Comparison of ENCODE assay signal across 8 cellular contexts in genomic region chr1:155167166-155168104, GRCh38. TPM values are rescaled to one million over a fixed set of nuclear protein-coding genes. Genes with fewer than 3 reads are reported as not detected.
A peak's percentile ranks its signal among the peaks of the same experiment; 100 is the strongest.
DNase-seq lines count a peak whose midpoint lies in the region; ATAC-seq and TF ChIP-seq lines count a peak whose summit lies in the region.

No MANE protein-coding gene starts in this region.

- TF ChIP-seq POLR2A in adrenal gland (IDR thresholded peaks at IDR 0.05) (no peak), heart left ventricle (IDR thresholded peaks at IDR 0.05) (no peak)

- H3K4me3 ChIP-seq in AG04449 (ENCODE audit: low read depth, low read length) (no peak overlapping the region), adrenal gland (no peak overlapping the region), heart left ventricle (peak overlapping the region in 8 of 12 donors; percentile 1 to 36 (median 26))

- H3K4me3 Mint-ChIP-seq in T-cell: peak overlapping the region; percentile 28 to 70 (median 62)
- peak overlapping the region; percentile 67 for H3K4me3 Mint-ChIP-seq in type B pancreatic cell

- no peaks in the 10 kb centered on the region for H3K9me3 Mint-ChIP-seq in T-cell
- H3K9me3 Mint-ChIP-seq in type B pancreatic cell: no peaks in the 10 kb centered on the region

- peak; percentile 41 for ATAC-seq in GM19463 (IDR thresholded peaks at IDR 0.05; ENCODE audit: unreplicated experiment)
- ATAC-seq in T-cell (replicated peaks in 1 of 4): peak; percentile 71 to 82 (median 76)
- peak; percentile 77 to 83 (median 80) for ATAC-seq in heart left ventricle

- intact Hi-C loops in adrenal gland (cut with DNase I) (loop anchor here (2.0 kb wide), 1 partner anchor 75 kb away; no protein-coding TSS in a partner anchor), heart left ventricle (cut with DNase I) (loop anchor here (1.0 to 5.0 kb wide), 9 partner anchors 39 to 76 kb away; partner anchors contain the start of gene EFNA1 (in 4 of the 10)), posterior vena cava (cut with DNase I) (loop anchor here (2.0 to 5.0 kb wide), 2 partner anchors 75 kb away; no protein-coding TSS in a partner anchor)

- peaks cover 4 to 26% of the 10 kb centered on the region in 2 donors for H3K4me1 ChIP-seq in adrenal gland (replicated peaks in 1 of 2)
- peaks cover 0 to 38% (median 32%) of the 10 kb centered on the region in 12 donors for H3K4me1 ChIP-seq in heart left ventricle

- H3K27me3 Mint-ChIP-seq in T-cell (no peaks in the 10 kb centered on the region), type B pancreatic cell (peaks cover 3% of the 10 kb centered on the region)

- no peaks in the 10 kb centered on the region for H3K27me3 ChIP-seq in adrenal gland
- peaks cover 0 to 8% (median 0%) of the 10 kb centered on the region in 9 donors for H3K27me3 ChIP-seq in heart left ventricle

- H3K36me3 Mint-ChIP-seq in T-cell: peaks cover 10% of the 10 kb centered on the region
- peaks cover 5% of the 10 kb centered on the region for H3K36me3 Mint-ChIP-seq in type B pancreatic cell

- H3K27ac Mint-ChIP-seq in T-cell (no peak overlapping the region), type B pancreatic cell (peak overlapping the region; percentile 80)

- peaks cover 0 to 22% of the 10 kb centered on the region in 2 donors for H3K36me3 ChIP-seq in adrenal gland (replicated peaks in 1 of 2)
- peaks cover 0 to 31% (median 24%) of the 10 kb centered on the region in 9 donors for H3K36me3 ChIP-seq in heart left ventricle

- TF ChIP-seq CTCF in AG04449 (IDR thresholded peaks at IDR 0.05; ENCODE audit: insufficient read depth, low read length, missing control alignments) (peak; percentile 87), adrenal gland (IDR thresholded peaks at IDR 0.05) (peak; percentile 83 to 97 (median 92)), heart left ventricle (IDR thresholded peaks at IDR 0.05) (peak; percentile 81 to 93 (median 90)), type B pancreatic cell (conservative IDR thresholded peaks at IDR 0.05) (peak; percentile 85)

- WGBS in adrenal gland, 4 donors: 4 to 12% (median 8%) methylated on average over 5 to 28 of the region's 28 CpGs
- 3 to 9% (median 4%) methylated on average over 21 to 28 of the region's 28 CpGs for WGBS in heart left ventricle, 4 donors

- DNase-seq in AG04449 (ENCODE audit: low read depth, low spot score) (no peak), NCI-H146 treated with DMSO at 0.1 percent for 48 hours (lab: John Stamatoyannopoulos, UW; ENCODE audit: unreplicated experiment) (peak; percentile 78), T-cell (peak; percentile 62 to 86 (median 80)), adrenal gland (peak; percentile 85 to 94 (median 91)), heart left ventricle (peak; percentile 90 to 94 (median 92)), posterior vena cava (ENCODE audit: low spot score) (peak; percentile 96), type B pancreatic cell (ENCODE audit: extremely low spot score, unreplicated experiment) (peak; percentile 88)

- H3K4me1 Mint-ChIP-seq in T-cell (peaks cover 20 to 27% (median 25%) of the 10 kb centered on the region in 3 donors), type B pancreatic cell (ENCODE audit: unreplicated experiment) (peaks cover 15% of the 10 kb centered on the region)

- POLR2A ChIA-PET in AG04449 (lab: Yijun Ruan, JAX): interaction anchor here (0.5 to 1.6 kb wide), 3 partner anchors 70 to 139 kb away, joined by 4 to 6 read pairs (median 4); no protein-coding TSS in a partner anchor
- POLR2A ChIA-PET in T-cell (lab: Charles Lee): interaction anchor here in 1 of 2 donors (0.6 kb wide), 1 partner anchor 194 kb away, joined by 6 read pairs; no protein-coding TSS in a partner anchor

- no peaks in the 10 kb centered on the region for H3K9me3 ChIP-seq in adrenal gland (replicated peaks in 1 of 3)
- H3K9me3 ChIP-seq in heart left ventricle: peaks cover 0 to 9% (median 0%) of the 10 kb centered on the region in 12 donors

- CTCF ChIA-PET in AG04449 (lab: Yijun Ruan, JAX): interaction anchor here (0.6 to 14.6 kb wide), 27 partner anchors 7 to 1332 kb away, joined by 3 to 457 read pairs (median 6); partner anchors contain the start of gene DPM3
- CTCF ChIA-PET in T-cell (lab: Charles Lee): interaction anchor here (0.6 to 3.4 kb wide), 12 partner anchors 8 to 556 kb away, joined by 3 to 29 read pairs (median 3); partner anchors contain the start of gene SLC50A1 (in 1 of the 2)

- H3K27ac ChIP-seq in adrenal gland (peak overlapping the region in 1 of 5 donors; percentile 48), heart left ventricle (peak overlapping the region in 11 of 12 donors; percentile 67 to 88 (median 76))

RNA-seq across cellular contexts. Expression of gene KRTCAP2, which starts 5.7 kb away (rescaled TPM):
- total RNA-seq in T-cell (100 to 1,000 TPM in 4 of 5 donors, 10 to 100 TPM in 1; 93.6 to 150 (median 138) TPM), adrenal gland (100 to 1,000 TPM in 7 of 8 donors, 10 to 100 TPM in 1; 76.1 to 252 (median 169) TPM), heart left ventricle (100 to 1,000 TPM; 106 to 199 (median 123) TPM), posterior vena cava (100 to 1,000 TPM; 145 to 146 TPM), type B pancreatic cell (ENCODE audit: low replicate concordance) (173 and 179 TPM in 2 replicates)
- polyA plus RNA-seq in adrenal gland (100 to 1,000 TPM; 383 to 806 (median 704) TPM), heart left ventricle (100 to 1,000 TPM; 220 to 283 TPM)

RNA-seq across cellular contexts. Expression of gene TRIM46, which starts 6.2 kb away (rescaled TPM):
- total RNA-seq in T-cell: 10 to 100 TPM in 2 of 5 donors, 1 to 10 TPM in 3; 5.1 to 12.2 (median 9.8) TPM
- under 1 TPM in 6 of 8 donors, not detected in 2; 0.19 to 0.96 (median 0.55) TPM for total RNA-seq in adrenal gland
- polyA plus RNA-seq in adrenal gland: 1 to 10 TPM in 2 of 3 donors, under 1 TPM in 1; 0.38 to 5.6 (median 1.2) TPM
- total RNA-seq in heart left ventricle: under 1 TPM in 5 of 9 donors, not detected in 4; 0.08 to 0.41 (median 0.12) TPM
- under 1 TPM in 1 of 2 donors, not detected in 1; 0.04 TPM for polyA plus RNA-seq in heart left ventricle
- 1 to 10 TPM; 1.3 to 2.1 TPM for total RNA-seq in posterior vena cava
- 2.0 and 8.1 TPM in 2 replicates for total RNA-seq in type B pancreatic cell (ENCODE audit: low replicate concordance)

RNA-seq across cellular contexts. Expression of gene DPM3, which starts 27.1 kb away (rescaled TPM):
- 10 to 100 TPM; 26.9 to 70.7 (median 64.5) TPM for total RNA-seq in T-cell
- 100 to 1,000 TPM; 136 to 192 (median 163) TPM for total RNA-seq in adrenal gland
- polyA plus RNA-seq in adrenal gland: 1,000 to 10,000 TPM in 2 of 3 donors, 1 to 10 TPM in 1; 6.8 to 1,427 (median 1,371) TPM
- 10 to 100 TPM; 46.1 to 70.7 (median 54.4) TPM for total RNA-seq in heart left ventricle
- 100 to 1,000 TPM in 1 of 2 donors, 10 to 100 TPM in 1; 75.4 to 216 TPM for polyA plus RNA-seq in heart left ventricle
- 10 to 100 TPM; 53.1 to 75.2 TPM for total RNA-seq in posterior vena cava
- 73.9 and 75.3 TPM in 2 replicates for total RNA-seq in type B pancreatic cell (ENCODE audit: low replicate concordance)

RNA-seq across cellular contexts. Expression of gene SLC50A1, which starts 31.8 kb away (rescaled TPM):
- total RNA-seq in T-cell (10 to 100 TPM; 20.7 to 34.9 (median 30.8) TPM), adrenal gland (100 to 1,000 TPM in 1 of 8 donors, 10 to 100 TPM in 7; 31.7 to 108 (median 49.9) TPM), heart left ventricle (10 to 100 TPM in 4 of 9 donors, 1 to 10 TPM in 5; 5.4 to 21.7 (median 9.7) TPM), posterior vena cava (10 to 100 TPM; 24.5 TPM), type B pancreatic cell (ENCODE audit: low replicate concordance) (27.8 and 43.0 TPM in 2 replicates)
- polyA plus RNA-seq in adrenal gland (100 to 1,000 TPM in 1 of 3 donors, 10 to 100 TPM in 2; 55.2 to 172 (median 61.8) TPM), heart left ventricle (10 to 100 TPM; 15.7 to 36.0 TPM)

RNA-seq across cellular contexts. Expression of gene EFNA1, which starts 39.8 kb away (rescaled TPM):
- total RNA-seq in T-cell (1 to 10 TPM; 1.6 to 8.4 (median 5.1) TPM), adrenal gland (10 to 100 TPM; 16.3 to 49.7 (median 31.0) TPM), heart left ventricle (10 to 100 TPM; 22.8 to 51.8 (median 37.2) TPM), posterior vena cava (10 to 100 TPM; 12.6 to 13.2 TPM), type B pancreatic cell (ENCODE audit: low replicate concordance) (26.1 and 69.9 TPM in 2 replicates)
- polyA plus RNA-seq in adrenal gland (10 to 100 TPM in 2 of 3 donors, 1 to 10 TPM in 1; 6.6 to 35.9 (median 30.2) TPM), heart left ventricle (100 to 1,000 TPM in 1 of 2 donors, 10 to 100 TPM in 1; 31.6 to 103 TPM)

Comparison
In these comparisons a context has a peak if more than half of its experiments do, and no peak if none do; other contexts are left out.
1. H3K4me3 ChIP-seq: peak in heart left ventricle (8 of 12); none in AG04449 (single experiment) and adrenal gland (0 of 4).
2. Peak in every context shown above with its lines, with median percentiles within 50 percentile points of each other: CTCF ChIP-seq and ATAC-seq.